1 cellular context compared by ENCODE assay signal in the genomic region with DNA sequence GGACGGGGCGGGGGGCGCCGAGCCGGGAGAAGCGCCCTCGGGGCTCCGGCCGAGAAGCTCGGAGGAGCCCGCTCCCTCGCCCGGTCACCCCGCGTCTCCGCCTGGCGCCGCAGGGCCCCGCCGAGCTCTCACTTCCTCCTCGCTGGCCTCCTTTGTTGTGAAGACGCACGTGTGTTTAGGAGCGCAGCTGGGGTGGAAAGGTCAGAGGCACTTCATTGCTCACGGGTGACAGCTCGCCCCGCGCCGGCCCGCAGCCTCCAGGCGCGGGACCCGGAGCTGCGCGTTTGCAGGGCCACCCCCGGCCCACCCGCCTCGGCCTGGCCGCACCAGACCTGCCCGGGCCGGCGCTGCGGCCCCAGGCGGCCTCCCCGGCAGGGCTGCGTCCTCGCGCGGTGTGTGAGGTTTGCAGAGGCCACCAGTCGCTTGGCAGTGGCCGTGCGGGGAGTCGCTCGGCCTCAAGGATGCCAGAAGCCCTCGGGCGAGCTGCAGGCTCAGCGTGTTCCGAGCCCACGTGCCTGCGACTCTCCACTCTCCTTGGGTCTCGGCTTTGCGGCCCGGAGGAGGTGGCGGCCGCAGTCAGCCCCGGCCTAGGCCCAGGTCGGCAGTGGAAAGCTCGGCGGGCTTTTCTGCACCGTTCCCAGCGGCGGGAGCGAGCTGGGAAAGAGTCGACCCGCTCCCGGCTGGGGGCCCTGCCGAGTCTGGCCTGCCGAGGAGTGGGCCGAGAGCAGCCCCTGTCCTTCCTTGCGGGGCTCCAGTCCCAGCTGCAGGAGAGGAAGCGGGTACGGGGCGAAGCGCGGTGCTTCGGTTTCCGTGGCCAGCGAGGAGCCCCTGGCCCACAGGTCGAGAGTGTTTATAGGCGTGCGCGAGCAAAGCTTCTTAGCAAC.
TF ChIP-seq lines count a peak whose summit lies in the region.

No MANE protein-coding gene starts in this region.

TF ChIP-seq in HEK293, 187 proteins besides CTCF, POLR2A, EP300 and RAD21 (continued from another document):
- TF ChIP-seq ZNF398 (tag by site-specific recombination; IDR thresholded peaks at IDR 0.05) (no peak), ZBTB8A (tag by site-specific recombination; IDR thresholded peaks at IDR 0.05) (0 out of 2 replicates have a peak, but pooled peaks have one; percentile 16), ZNF391 (tag by site-specific recombination; IDR thresholded peaks at IDR 0.05; ENCODE audit: borderline replicate concordance, low read depth) (peak; percentile 49; the same call in 1 of the 2 replicates), FEZF1 (tag by site-specific recombination; IDR thresholded peaks at IDR 0.05) (no peak; the same call in 1 of the 2 replicates), ZNF76 (tag by site-specific recombination; IDR thresholded peaks at IDR 0.05; ENCODE audit: borderline replicate concordance, low read depth) (no peak), ZNF214 (tag by site-specific recombination; IDR thresholded peaks at IDR 0.05; ENCODE audit: borderline replicate concordance) (no peak), ZNF2 (tag by site-specific recombination; IDR thresholded peaks at IDR 0.05) (peak; percentile 53; the same call in 1 of the 2 replicates), ZNF843 (tag by site-specific recombination; IDR thresholded peaks at IDR 0.05) (peak; percentile 34; the same call in 1 of the 2 replicates), ZNF155 (tag by site-specific recombination; IDR thresholded peaks at IDR 0.05) (no peak), ZNF133 (tag by site-specific recombination; IDR thresholded peaks at IDR 0.05) (no peak), ZFP3 (tag by site-specific recombination; IDR thresholded peaks at IDR 0.05; ENCODE audit: low read depth) (no peak), ZNF302 (tag by site-specific recombination; IDR thresholded peaks at IDR 0.05; ENCODE audit: low read depth) (no peak), ZBTB7A (tag by site-specific recombination; IDR thresholded peaks at IDR 0.05; ENCODE audit: low read depth) (no peak; the same call in 1 of the 2 replicates), ZBTB20 (tag by site-specific recombination; IDR thresholded peaks at IDR 0.05) (peak; percentile 20; the same call in 1 of the 2 replicates), ZNF114 (tag by site-specific recombination; IDR thresholded peaks at IDR 0.05) (no peak), ZNF416 (tag by site-specific recombination; IDR thresholded peaks at IDR 0.05) (no peak), YY2 (tag by site-specific recombination; IDR thresholded peaks at IDR 0.05) (no peak), GLI4 (tag by site-specific recombination; IDR thresholded peaks at IDR 0.05) (no peak), ZNF555 (tag by site-specific recombination; conservative IDR thresholded peaks at IDR 0.05) (no peak), ZNF548 (tag by site-specific recombination; IDR thresholded peaks at IDR 0.05) (no peak), SP2 (tag by site-specific recombination; IDR thresholded peaks at IDR 0.05) (no peak), ZNF658 (tag by site-specific recombination; IDR thresholded peaks at IDR 0.05) (no peak), PRDM1 (tag by site-specific recombination; IDR thresholded peaks at IDR 0.05) (no peak), ZFP37 (tag by site-specific recombination; IDR thresholded peaks at IDR 0.05) (no peak), ZNF660 (tag by site-specific recombination; IDR thresholded peaks at IDR 0.05) (peak; percentile 17; the same call in 1 of the 2 replicates), ZFP69B (tag by site-specific recombination; IDR thresholded peaks at IDR 0.05) (no peak), ZNF501 (tag by site-specific recombination; IDR thresholded peaks at IDR 0.05) (no peak), ZIC2 (tag by site-specific recombination; IDR thresholded peaks at IDR 0.05) (peak; percentile 68), ZNF585B (tag by site-specific recombination; IDR thresholded peaks at IDR 0.05) (no peak), ATF2 (tag by site-specific recombination; IDR thresholded peaks at IDR 0.05; ENCODE audit: low read depth) (no peak), ZSCAN23 (tag by site-specific recombination; IDR thresholded peaks at IDR 0.05) (no peak), GLIS1 (tag by site-specific recombination; IDR thresholded peaks at IDR 0.05) (peak; percentile 78), ZSCAN30 (tag by site-specific recombination; IDR thresholded peaks at IDR 0.05) (no peak), ZNF221 (tag by site-specific recombination; IDR thresholded peaks at IDR 0.05; ENCODE audit: borderline replicate concordance) (no peak)
- TF ChIP-seq, protein P1, sequence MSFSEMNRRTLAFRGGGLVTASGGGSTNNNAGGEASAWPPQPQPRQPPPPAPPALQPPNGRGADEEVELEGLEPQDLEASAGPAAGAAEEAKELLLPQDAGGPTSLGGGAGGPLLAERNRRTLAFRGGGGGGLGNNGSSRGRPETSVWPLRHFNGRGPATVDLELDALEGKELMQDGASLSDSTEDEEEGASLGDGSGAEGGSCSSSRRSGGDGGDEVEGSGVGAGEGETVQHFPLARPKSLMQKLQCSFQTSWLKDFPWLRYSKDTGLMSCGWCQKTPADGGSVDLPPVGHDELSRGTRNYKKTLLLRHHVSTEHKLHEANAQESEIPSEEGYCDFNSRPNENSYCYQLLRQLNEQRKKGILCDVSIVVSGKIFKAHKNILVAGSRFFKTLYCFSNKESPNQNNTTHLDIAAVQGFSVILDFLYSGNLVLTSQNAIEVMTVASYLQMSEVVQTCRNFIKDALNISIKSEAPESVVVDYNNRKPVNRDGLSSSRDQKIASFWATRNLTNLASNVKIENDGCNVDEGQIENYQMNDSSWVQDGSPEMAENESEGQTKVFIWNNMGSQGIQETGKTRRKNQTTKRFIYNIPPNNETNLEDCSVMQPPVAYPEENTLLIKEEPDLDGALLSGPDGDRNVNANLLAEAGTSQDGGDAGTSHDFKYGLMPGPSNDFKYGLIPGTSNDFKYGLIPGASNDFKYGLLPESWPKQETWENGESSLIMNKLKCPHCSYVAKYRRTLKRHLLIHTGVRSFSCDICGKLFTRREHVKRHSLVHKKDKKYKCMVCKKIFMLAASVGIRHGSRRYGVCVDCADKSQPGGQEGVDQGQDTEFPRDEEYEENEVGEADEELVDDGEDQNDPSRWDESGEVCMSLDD (tag by site-specific recombination; IDR thresholded peaks at IDR 0.05) = no peak; the same call in 1 of the 2 replicates
- TF ChIP-seq, protein P2, sequence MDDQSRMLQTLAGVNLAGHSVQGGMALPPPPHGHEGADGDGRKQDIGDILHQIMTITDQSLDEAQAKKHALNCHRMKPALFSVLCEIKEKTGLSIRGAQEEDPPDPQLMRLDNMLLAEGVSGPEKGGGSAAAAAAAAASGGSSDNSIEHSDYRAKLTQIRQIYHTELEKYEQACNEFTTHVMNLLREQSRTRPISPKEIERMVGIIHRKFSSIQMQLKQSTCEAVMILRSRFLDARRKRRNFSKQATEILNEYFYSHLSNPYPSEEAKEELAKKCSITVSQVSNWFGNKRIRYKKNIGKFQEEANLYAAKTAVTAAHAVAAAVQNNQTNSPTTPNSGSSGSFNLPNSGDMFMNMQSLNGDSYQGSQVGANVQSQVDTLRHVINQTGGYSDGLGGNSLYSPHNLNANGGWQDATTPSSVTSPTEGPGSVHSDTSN (CRISPR knock-in tag; IDR thresholded peaks at IDR 0.05) = no peak
- TF ChIP-seq, protein P3, sequence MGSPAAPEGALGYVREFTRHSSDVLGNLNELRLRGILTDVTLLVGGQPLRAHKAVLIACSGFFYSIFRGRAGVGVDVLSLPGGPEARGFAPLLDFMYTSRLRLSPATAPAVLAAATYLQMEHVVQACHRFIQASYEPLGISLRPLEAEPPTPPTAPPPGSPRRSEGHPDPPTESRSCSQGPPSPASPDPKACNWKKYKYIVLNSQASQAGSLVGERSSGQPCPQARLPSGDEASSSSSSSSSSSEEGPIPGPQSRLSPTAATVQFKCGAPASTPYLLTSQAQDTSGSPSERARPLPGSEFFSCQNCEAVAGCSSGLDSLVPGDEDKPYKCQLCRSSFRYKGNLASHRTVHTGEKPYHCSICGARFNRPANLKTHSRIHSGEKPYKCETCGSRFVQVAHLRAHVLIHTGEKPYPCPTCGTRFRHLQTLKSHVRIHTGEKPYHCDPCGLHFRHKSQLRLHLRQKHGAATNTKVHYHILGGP (tag by site-specific recombination; IDR thresholded peaks at IDR 0.05) = no peak
- TF ChIP-seq, protein P4, sequence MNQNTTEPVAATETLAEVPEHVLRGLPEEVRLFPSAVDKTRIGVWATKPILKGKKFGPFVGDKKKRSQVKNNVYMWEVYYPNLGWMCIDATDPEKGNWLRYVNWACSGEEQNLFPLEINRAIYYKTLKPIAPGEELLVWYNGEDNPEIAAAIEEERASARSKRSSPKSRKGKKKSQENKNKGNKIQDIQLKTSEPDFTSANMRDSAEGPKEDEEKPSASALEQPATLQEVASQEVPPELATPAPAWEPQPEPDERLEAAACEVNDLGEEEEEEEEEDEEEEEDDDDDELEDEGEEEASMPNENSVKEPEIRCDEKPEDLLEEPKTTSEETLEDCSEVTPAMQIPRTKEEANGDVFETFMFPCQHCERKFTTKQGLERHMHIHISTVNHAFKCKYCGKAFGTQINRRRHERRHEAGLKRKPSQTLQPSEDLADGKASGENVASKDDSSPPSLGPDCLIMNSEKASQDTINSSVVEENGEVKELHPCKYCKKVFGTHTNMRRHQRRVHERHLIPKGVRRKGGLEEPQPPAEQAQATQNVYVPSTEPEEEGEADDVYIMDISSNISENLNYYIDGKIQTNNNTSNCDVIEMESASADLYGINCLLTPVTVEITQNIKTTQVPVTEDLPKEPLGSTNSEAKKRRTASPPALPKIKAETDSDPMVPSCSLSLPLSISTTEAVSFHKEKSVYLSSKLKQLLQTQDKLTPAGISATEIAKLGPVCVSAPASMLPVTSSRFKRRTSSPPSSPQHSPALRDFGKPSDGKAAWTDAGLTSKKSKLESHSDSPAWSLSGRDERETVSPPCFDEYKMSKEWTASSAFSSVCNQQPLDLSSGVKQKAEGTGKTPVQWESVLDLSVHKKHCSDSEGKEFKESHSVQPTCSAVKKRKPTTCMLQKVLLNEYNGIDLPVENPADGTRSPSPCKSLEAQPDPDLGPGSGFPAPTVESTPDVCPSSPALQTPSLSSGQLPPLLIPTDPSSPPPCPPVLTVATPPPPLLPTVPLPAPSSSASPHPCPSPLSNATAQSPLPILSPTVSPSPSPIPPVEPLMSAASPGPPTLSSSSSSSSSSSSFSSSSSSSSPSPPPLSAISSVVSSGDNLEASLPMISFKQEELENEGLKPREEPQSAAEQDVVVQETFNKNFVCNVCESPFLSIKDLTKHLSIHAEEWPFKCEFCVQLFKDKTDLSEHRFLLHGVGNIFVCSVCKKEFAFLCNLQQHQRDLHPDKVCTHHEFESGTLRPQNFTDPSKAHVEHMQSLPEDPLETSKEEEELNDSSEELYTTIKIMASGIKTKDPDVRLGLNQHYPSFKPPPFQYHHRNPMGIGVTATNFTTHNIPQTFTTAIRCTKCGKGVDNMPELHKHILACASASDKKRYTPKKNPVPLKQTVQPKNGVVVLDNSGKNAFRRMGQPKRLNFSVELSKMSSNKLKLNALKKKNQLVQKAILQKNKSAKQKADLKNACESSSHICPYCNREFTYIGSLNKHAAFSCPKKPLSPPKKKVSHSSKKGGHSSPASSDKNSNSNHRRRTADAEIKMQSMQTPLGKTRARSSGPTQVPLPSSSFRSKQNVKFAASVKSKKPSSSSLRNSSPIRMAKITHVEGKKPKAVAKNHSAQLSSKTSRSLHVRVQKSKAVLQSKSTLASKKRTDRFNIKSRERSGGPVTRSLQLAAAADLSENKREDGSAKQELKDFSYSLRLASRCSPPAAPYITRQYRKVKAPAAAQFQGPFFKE (tag by site-specific recombination; IDR thresholded peaks at IDR 0.05; ENCODE audit: borderline replicate concordance) = no peak
- TF ChIP-seq, protein P5, sequence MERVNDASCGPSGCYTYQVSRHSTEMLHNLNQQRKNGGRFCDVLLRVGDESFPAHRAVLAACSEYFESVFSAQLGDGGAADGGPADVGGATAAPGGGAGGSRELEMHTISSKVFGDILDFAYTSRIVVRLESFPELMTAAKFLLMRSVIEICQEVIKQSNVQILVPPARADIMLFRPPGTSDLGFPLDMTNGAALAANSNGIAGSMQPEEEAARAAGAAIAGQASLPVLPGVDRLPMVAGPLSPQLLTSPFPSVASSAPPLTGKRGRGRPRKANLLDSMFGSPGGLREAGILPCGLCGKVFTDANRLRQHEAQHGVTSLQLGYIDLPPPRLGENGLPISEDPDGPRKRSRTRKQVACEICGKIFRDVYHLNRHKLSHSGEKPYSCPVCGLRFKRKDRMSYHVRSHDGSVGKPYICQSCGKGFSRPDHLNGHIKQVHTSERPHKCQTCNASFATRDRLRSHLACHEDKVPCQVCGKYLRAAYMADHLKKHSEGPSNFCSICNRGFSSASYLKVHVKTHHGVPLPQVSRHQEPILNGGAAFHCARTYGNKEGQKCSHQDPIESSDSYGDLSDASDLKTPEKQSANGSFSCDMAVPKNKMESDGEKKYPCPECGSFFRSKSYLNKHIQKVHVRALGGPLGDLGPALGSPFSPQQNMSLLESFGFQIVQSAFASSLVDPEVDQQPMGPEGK (tag by site-specific recombination; IDR thresholded peaks at IDR 0.05) = 0 out of 2 replicates have a peak, but pooled peaks have one; percentile 30
- TF ChIP-seq, protein P6, sequence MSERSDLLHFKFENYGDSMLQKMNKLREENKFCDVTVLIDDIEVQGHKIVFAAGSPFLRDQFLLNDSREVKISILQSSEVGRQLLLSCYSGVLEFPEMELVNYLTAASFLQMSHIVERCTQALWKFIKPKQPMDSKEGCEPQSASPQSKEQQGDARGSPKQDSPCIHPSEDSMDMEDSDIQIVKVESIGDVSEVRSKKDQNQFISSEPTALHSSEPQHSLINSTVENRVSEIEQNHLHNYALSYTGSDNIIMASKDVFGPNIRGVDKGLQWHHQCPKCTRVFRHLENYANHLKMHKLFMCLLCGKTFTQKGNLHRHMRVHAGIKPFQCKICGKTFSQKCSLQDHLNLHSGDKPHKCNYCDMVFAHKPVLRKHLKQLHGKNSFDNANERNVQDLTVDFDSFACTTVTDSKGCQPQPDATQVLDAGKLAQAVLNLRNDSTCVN (tag by site-specific recombination; optimal IDR thresholded peaks at IDR 0.05) = peak; percentile 37
